20 cellular contexts compared by ENCODE assay signal in the genomic region with DNA sequence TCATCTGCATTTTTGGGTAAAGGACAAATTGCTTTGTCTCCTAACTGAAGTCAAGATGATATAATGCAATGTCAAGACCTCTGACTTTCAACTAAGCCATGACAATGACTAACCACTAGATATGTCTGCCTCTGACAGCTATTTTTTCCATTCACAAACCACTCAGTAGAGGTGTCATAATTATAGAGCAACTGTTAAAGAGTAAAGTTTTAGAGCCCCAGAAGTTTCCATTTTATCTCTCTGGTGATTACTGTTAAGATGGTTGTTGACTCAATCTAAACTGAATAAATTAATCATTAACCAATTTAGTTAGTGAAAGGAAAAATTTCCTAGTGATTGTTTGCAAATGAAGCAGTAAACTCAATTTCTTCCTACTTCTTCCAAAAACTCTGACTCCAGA.
A peak's percentile ranks its signal among the peaks of the same experiment; 100 is the strongest.
DNase-seq lines count a peak whose midpoint lies in the region; ATAC-seq, FAIRE-seq and TF ChIP-seq lines count a peak whose summit lies in the region.
"Had no signal": no experiment of that assay in that cellular context is flagged by ENCODE, and none has a peak within 500 bp of the region (broad histone marks: within the 10 kb centered on the region; RNA-seq: fewer than 3 reads in every experiment).

No MANE protein-coding gene starts in this region.

- H3K4me3 ChIP-seq in kidney (ENCODE audit: low read length in 2 of 2) (no peak overlapping the region), testis (no peak overlapping the region)
- H3K4me3 ChIP-seq: BLaER1 treated with 17β-estradiol and CSF1 and Interleukin-3, amounts not matched to agents 10 nM and 100 nM had no signal

- peak overlapping the region in 1 of 2 donors; percentile 16 for H3K27ac ChIP-seq in kidney (ENCODE audit: low read depth in 2 of 2, low read length in 2 of 2)
- H3K27ac ChIP-seq in testis: no peak overlapping the region
- H3K27ac ChIP-seq: BLaER1 treated with 17β-estradiol and CSF1 and Interleukin-3, amounts not matched to agents 10 nM and 100 nM had no signal

- FAIRE-seq in RCC 7860 (lab: Jason Lieb, UNC) (no peak), kidney (lab: Jason Lieb, UNC) (peak; percentile 58)

- H3K4me3 Mint-ChIP-seq in activated naive CD4-positive, alpha-beta T cell treated with anti-CD3 and anti-CD28 coated beads, Interleukin-2, amount 50 U/mL, for 24 hours: no peak overlapping the region
- no peak overlapping the region for H3K4me3 Mint-ChIP-seq in nephron
- H3K4me3 Mint-ChIP-seq: CD8-positive, alpha-beta T cell had no signal

- DNase-seq in activated naive CD4-positive, alpha-beta T cell (lab: John Stamatoyannopoulos, UW): no peak
- DNase-seq in RCC 7860 (ENCODE audit: low spot score): peak; percentile 53
- DNase-seq in kidney: no peak
- DNase-seq in testis: no peak
- no peak for DNase-seq in activated CD8-positive, alpha-beta memory T cell treated with anti-CD3 and anti-CD28 coated beads for 24 hours
- DNase-seq: CD8-positive, alpha-beta T cell; DMS79 treated with DMSO at 0.1 percent for 48 hours; GOT3; KBM-7; NCI-H1105 treated with DMSO at 0.1 percent for 48 hours; NCI-H1694; NCI-H2081 treated with DMSO at 0.1 percent for 48 hours; NCI-H748 treated with DMSO at 0.1 percent for 48 hours; NK-92 treated with Interleukin-12 subunit alpha and Interleukin-12 subunit beta, amount 100 ng/mL, for 24 hours; Right ventricle myocardium superior had no signal

- H3K4me1 Mint-ChIP-seq in activated naive CD4-positive, alpha-beta T cell treated with anti-CD3 and anti-CD28 coated beads, Interleukin-2, amount 50 U/mL, for 24 hours: no peaks in the 10 kb centered on the region
- peaks cover 23% of the 10 kb centered on the region for H3K4me1 Mint-ChIP-seq in nephron

- ATAC-seq in GM19328 (IDR thresholded peaks at IDR 0.05; ENCODE audit: unreplicated experiment): no peak
- ATAC-seq: CD8-positive, alpha-beta T cell; HCT116 had no signal

- H3K9ac ChIP-seq in kidney (ENCODE audit: low read length in 2 of 2): no peak overlapping the region
- H3K9ac ChIP-seq: BLaER1 treated with 17β-estradiol and CSF1 and Interleukin-3, amounts not matched to agents 10 nM and 100 nM had no signal

- no peaks in the 10 kb centered on the region for H3K27me3 ChIP-seq in testis
- H3K27me3 ChIP-seq: BLaER1 treated with 17β-estradiol and CSF1 and Interleukin-3, amounts not matched to agents 10 nM and 100 nM had no signal

- H3K9me3 ChIP-seq in kidney (ENCODE audit: control insufficient read depth in 1 of 2, low read length in 2 of 2) (no peaks in the 10 kb centered on the region), testis (no peaks in the 10 kb centered on the region)
- H3K9me3 ChIP-seq: BLaER1 treated with 17β-estradiol and CSF1 and Interleukin-3, amounts not matched to agents 10 nM and 100 nM had no signal

- no peak for TF ChIP-seq POLR2A in testis (IDR thresholded peaks at IDR 0.05)

- TF ChIP-seq CTCF in kidney (IDR thresholded peaks at IDR 0.05; ENCODE audit: borderline replicate concordance, extremely low read depth, insufficient read depth) (no peak), nephron (IDR thresholded peaks at IDR 0.05; ENCODE audit: unreplicated experiment in 3 of 3) (no peak), testis (IDR thresholded peaks at IDR 0.05) (no peak)

- peak overlapping the region; percentile 14 for H3K27ac Mint-ChIP-seq in activated naive CD4-positive, alpha-beta T cell treated with anti-CD3 and anti-CD28 coated beads, Interleukin-2, amount 50 U/mL, for 24 hours
- H3K27ac Mint-ChIP-seq in nephron: peak overlapping the region; percentile 31 to 68 (median 45)
- H3K27ac Mint-ChIP-seq: CD8-positive, alpha-beta T cell had no signal

- H3K36me3 ChIP-seq in kidney (ENCODE audit: control insufficient read depth in 1 of 2, insufficient read depth in 2 of 2, low read length in 2 of 2) (no peaks in the 10 kb centered on the region), testis (ENCODE audit: low read depth, missing control alignments) (no peaks in the 10 kb centered on the region)
- H3K36me3 ChIP-seq: BLaER1 treated with 17β-estradiol and CSF1 and Interleukin-3, amounts not matched to agents 10 nM and 100 nM had no signal

- peaks cover 8% of the 10 kb centered on the region for H3K27me3 Mint-ChIP-seq in activated naive CD4-positive, alpha-beta T cell treated with anti-CD3 and anti-CD28 coated beads, Interleukin-2, amount 50 U/mL, for 24 hours
- no peaks in the 10 kb centered on the region for H3K27me3 Mint-ChIP-seq in nephron (ENCODE audit: low read depth)

- no peaks in the 10 kb centered on the region for H3K4me1 ChIP-seq in kidney (ENCODE audit: control insufficient read depth in 1 of 2, insufficient read depth in 1 of 2, low read depth in 1 of 2, low read length in 2 of 2)
- H3K4me1 ChIP-seq in testis: no peaks in the 10 kb centered on the region
- H3K4me1 ChIP-seq: BLaER1 treated with 17β-estradiol and CSF1 and Interleukin-3, amounts not matched to agents 10 nM and 100 nM had no signal

- H3K9me3 Mint-ChIP-seq in activated naive CD4-positive, alpha-beta T cell treated with anti-CD3 and anti-CD28 coated beads, Interleukin-2, amount 50 U/mL, for 24 hours: no peaks in the 10 kb centered on the region
- H3K9me3 Mint-ChIP-seq in nephron: no peaks in the 10 kb centered on the region

- H3K36me3 Mint-ChIP-seq in activated naive CD4-positive, alpha-beta T cell treated with anti-CD3 and anti-CD28 coated beads, Interleukin-2, amount 50 U/mL, for 24 hours: no peaks in the 10 kb centered on the region
- no peaks in the 10 kb centered on the region for H3K36me3 Mint-ChIP-seq in nephron (ENCODE audit: low read depth)
- H3K36me3 Mint-ChIP-seq: CD8-positive, alpha-beta T cell had no signal

- intact Hi-C loops in kidney (cut with DNase I) (no loop called here), testis (cut with DNase I; ENCODE audit: low total_unique reads) (no loop called here)
